In genomic region chr2:96413067-96413722, GRCh38 we compare ENCODE assay signal across 1 cellular context.
TF ChIP-seq lines count a peak whose summit lies in the region.

No MANE protein-coding gene starts in this region.

TF ChIP-seq in HepG2, 621 proteins besides CTCF, POLR2A, EP300 and RAD21 (continued from another document and continues in another):
- TF ChIP-seq TFDP2 (CRISPR knock-in tag; IDR thresholded peaks at IDR 0.05) (no peak), HOXD1 (CRISPR knock-in tag; IDR thresholded peaks at IDR 0.05) (no peak), MXD1 (CRISPR knock-in tag; IDR thresholded peaks at IDR 0.05) (no peak), ZNF34 (CRISPR knock-in tag; IDR thresholded peaks at IDR 0.05; ENCODE audit: borderline replicate concordance) (no peak), NFKB2 (CRISPR knock-in tag; IDR thresholded peaks at IDR 0.05; ENCODE audit: borderline replicate concordance) (no peak), HNF1B (CRISPR knock-in tag; IDR thresholded peaks at IDR 0.05) (no peak), ZBED4 (CRISPR knock-in tag; IDR thresholded peaks at IDR 0.05; ENCODE audit: borderline replicate concordance) (peak; percentile 36; the same call in 1 of the 2 replicates), STAT5B (CRISPR knock-in tag; IDR thresholded peaks at IDR 0.05) (no peak), FOXO4 (CRISPR knock-in tag; conservative IDR thresholded peaks at IDR 0.05) (no peak), ZNF3 (CRISPR knock-in tag; IDR thresholded peaks at IDR 0.05) (0 out of 2 replicates have a peak, but pooled peaks have one; percentile 14), GFI1 (CRISPR knock-in tag; IDR thresholded peaks at IDR 0.05; ENCODE audit: borderline replicate concordance) (no peak), YEATS4 (CRISPR knock-in tag; IDR thresholded peaks at IDR 0.05; ENCODE audit: borderline replicate concordance) (no peak), ISL2 (CRISPR knock-in tag; IDR thresholded peaks at IDR 0.05) (no peak), PHF8 (CRISPR knock-in tag; IDR thresholded peaks at IDR 0.05) (no peak), TEAD3 (CRISPR knock-in tag; optimal IDR thresholded peaks at IDR 0.05; ENCODE audit: borderline replicate concordance) (peak; percentile 14), RARG (CRISPR knock-in tag; IDR thresholded peaks at IDR 0.05; ENCODE audit: low read depth) (no peak), ZNF101 (CRISPR knock-in tag; IDR thresholded peaks at IDR 0.05; ENCODE audit: borderline replicate concordance, low read depth) (no peak), KDM4B (CRISPR knock-in tag; IDR thresholded peaks at IDR 0.05) (no peak), HMGXB3 (CRISPR knock-in tag; IDR thresholded peaks at IDR 0.05; ENCODE audit: borderline replicate concordance) (no peak), AKNA (CRISPR knock-in tag; IDR thresholded peaks at IDR 0.05; ENCODE audit: borderline replicate concordance) (no peak), ZNF136 (CRISPR knock-in tag; IDR thresholded peaks at IDR 0.05; ENCODE audit: low read depth) (no peak), ELF3 (CRISPR knock-in tag; IDR thresholded peaks at IDR 0.05) (peak; percentile 25; the same call in 1 of the 2 replicates), ZNF282 (IDR thresholded peaks at IDR 0.05; ENCODE audit: partially characterized antibody) (no peak), ARNT2 (CRISPR knock-in tag; IDR thresholded peaks at IDR 0.05; ENCODE audit: low read depth) (no peak), FIP1L1 (IDR thresholded peaks at IDR 0.05; ENCODE audit: borderline replicate concordance, insufficient read depth, low read depth, low read length) (no peak), JUN (CRISPR knock-in tag; IDR thresholded peaks at IDR 0.05) (no peak), AFF4 (CRISPR knock-in tag; IDR thresholded peaks at IDR 0.05) (no peak), HMGA1 (CRISPR knock-in tag; conservative IDR thresholded peaks at IDR 0.05) (no peak), MEIS2 (CRISPR knock-in tag; IDR thresholded peaks at IDR 0.05) (no peak), ETV5 (CRISPR knock-in tag; IDR thresholded peaks at IDR 0.05; ENCODE audit: borderline replicate concordance) (no peak), MTERF4 (CRISPR knock-in tag; IDR thresholded peaks at IDR 0.05) (peak; percentile 41; the same call in 1 of the 2 replicates)
